ENCODE assay signal across 30 cellular contexts in genomic region chr12:88303335-88303734, GRCh38.
"Had no signal": no experiment of that assay in that cellular context is flagged by ENCODE, and none has a peak within 500 bp of the region (broad histone marks: within the 10 kb centered on the region; RNA-seq: fewer than 3 reads in every experiment).

No MANE protein-coding gene starts in this region.

- H3K27me3 Mint-ChIP-seq: activated CD4-positive, alpha-beta memory T cell treated with anti-CD3 and anti-CD28 coated beads for 36 hours; activated CD4-positive, alpha-beta T cell treated with anti-CD3 and anti-CD28 coated beads, Interleukin-2, amount 10 ng/mL, durations not matched to agents 24 days and 14 days; activated CD8-positive, alpha-beta memory T cell treated with anti-CD3 and anti-CD28 coated beads, Interleukin-2, amount 10 ng/mL, durations not matched to agents 7 days and 5 days; activated naive CD4-positive, alpha-beta T cell treated with anti-CD3 and anti-CD28 coated beads, Interleukin-2, amount 50 U/mL, for 24 hours; activated naive CD8-positive, alpha-beta T cell treated with anti-CD3 and anti-CD28 coated beads, Interleukin-2, amount 10 ng/mL, durations not matched to agents 7 days and 5 days; brain had no signal

- DNase-seq: activated CD4-positive, alpha-beta memory T cell treated with anti-CD3 and anti-CD28 coated beads for 36 hours; activated CD4-positive, alpha-beta T cell treated with anti-CD3 and anti-CD28 coated beads for 36 hours; activated CD4-positive, alpha-beta T cell treated with anti-CD3 and anti-CD28 coated beads, Interleukin-2, amount 10 ng/mL, durations not matched to agents 24 days and 14 days; activated CD4-positive, CD25-positive, alpha-beta regulatory T cell; activated CD4-positive, CD25-positive, alpha-beta regulatory T cell treated with anti-CD3 and anti-CD28 coated beads, Interleukin-2, amount 50 U/mL, for 72 hours; activated CD8-positive, alpha-beta memory T cell treated with anti-CD3 and anti-CD28 coated beads, Interleukin-2, amount 10 ng/mL, durations not matched to agents 7 days and 5 days; activated CD8-positive, alpha-beta memory T cell treated with anti-CD3 and anti-CD28 coated beads, Interleukin-2, amount 50 U/mL, for 4 hours; activated CD8-positive, alpha-beta T cell treated with anti-CD3 and anti-CD28 coated beads, Interleukin-2, amount 10 ng/mL, durations not matched to agents 7 days and 5 days; activated effector memory CD4-positive, alpha-beta T cell treated with anti-CD3 and anti-CD28 coated beads, Interleukin-2, amount 50 U/mL, for 16 hours; activated naive CD4-positive, alpha-beta T cell treated with anti-CD3 and anti-CD28 coated beads for 36 hours; activated naive CD8-positive, alpha-beta T cell treated with anti-CD3 and anti-CD28 coated beads, Interleukin-2, amount 10 ng/mL, durations not matched to agents 7 days and 5 days; activated T-cell treated with anti-CD3 and anti-CD28 coated beads, Interleukin-2, amount 50 U/mL, for 1 hour; activated T-cell treated with anti-CD3 and anti-CD28 coated beads, Interleukin-2, amount 50 U/mL, for 48 hours; central memory CD4-positive, alpha-beta T cell; cerebellar nuclear complex; colonic mucosa; effector CD8-positive, alpha-beta T cell; esophagus squamous epithelium; foreskin melanocyte; heart right ventricle; hippocampal formation; T-helper 9 cell had no signal

- H3K36me3 ChIP-seq: ascending aorta, breast epithelium, cardiac muscle cell, colonic mucosa, esophagus squamous epithelium, gastroesophageal sphincter, heart right ventricle had no signal

- H3K27ac ChIP-seq: ascending aorta, breast epithelium, cardiac muscle cell, colonic mucosa, epithelial cell of prostate, esophagus squamous epithelium, gastroesophageal sphincter, heart right ventricle had no signal

- H3K4me1 ChIP-seq: breast epithelium, colonic mucosa had no signal

- H3K9me3 Mint-ChIP-seq: activated naive CD8-positive, alpha-beta T cell treated with anti-CD3 and anti-CD28 coated beads, Interleukin-2, amount 10 ng/mL, durations not matched to agents 7 days and 5 days had no signal

- H3K27ac Mint-ChIP-seq: activated CD4-positive, alpha-beta memory T cell treated with anti-CD3 and anti-CD28 coated beads for 36 hours; activated CD4-positive, alpha-beta T cell treated with anti-CD3 and anti-CD28 coated beads for 36 hours; activated CD4-positive, alpha-beta T cell treated with anti-CD3 and anti-CD28 coated beads, Interleukin-2, amount 10 ng/mL, durations not matched to agents 24 days and 14 days; activated CD8-positive, alpha-beta memory T cell treated with anti-CD3 and anti-CD28 coated beads, Interleukin-2, amount 10 ng/mL, durations not matched to agents 7 days and 5 days; activated CD8-positive, alpha-beta T cell treated with anti-CD3 and anti-CD28 coated beads, Interleukin-2, amount 10 ng/mL, durations not matched to agents 7 days and 5 days; activated naive CD4-positive, alpha-beta T cell treated with anti-CD3 and anti-CD28 coated beads for 36 hours; activated naive CD4-positive, alpha-beta T cell treated with anti-CD3 and anti-CD28 coated beads, Interleukin-2, amount 50 U/mL, for 24 hours; activated naive CD8-positive, alpha-beta T cell treated with anti-CD3 and anti-CD28 coated beads, Interleukin-2, amount 10 ng/mL, durations not matched to agents 7 days and 5 days; activated T-helper 1 cell treated with anti-CD3 and anti-CD28 coated beads, Interleukin-12 subunit alpha, Interleukin-12 subunit beta, Interleukin-2, Interleukin-4 antibody, amounts not matched to agents 30 ng/mL and 10 ng/mL and 1 ng/mL, durations not matched to agents 14 hours and 24 hours and 36 hours; brain had no signal

- H3K4me3 ChIP-seq: ascending aorta, breast epithelium, cardiac muscle cell, colonic mucosa, esophagus squamous epithelium, gastroesophageal sphincter, heart right ventricle had no signal

- H3K9me3 ChIP-seq: ascending aorta, breast epithelium, colonic mucosa, esophagus squamous epithelium, gastroesophageal sphincter, heart right ventricle had no signal

- H3K4me1 Mint-ChIP-seq: activated naive CD8-positive, alpha-beta T cell treated with anti-CD3 and anti-CD28 coated beads, Interleukin-2, amount 10 ng/mL, durations not matched to agents 7 days and 5 days had no signal

- ATAC-seq: activated CD4-positive, alpha-beta T cell treated with anti-CD3 and anti-CD28 coated beads for 36 hours; activated CD8-positive, alpha-beta memory T cell treated with anti-CD3 and anti-CD28 coated beads, Interleukin-2, amount 10 ng/mL, durations not matched to agents 7 days and 5 days; activated CD8-positive, alpha-beta T cell treated with anti-CD3 and anti-CD28 coated beads, Interleukin-2, amount 10 ng/mL, durations not matched to agents 7 days and 5 days; gastroesophageal sphincter; heart right ventricle had no signal

- H3K27me3 ChIP-seq: ascending aorta, breast epithelium, cardiac muscle cell, colonic mucosa, esophagus squamous epithelium, gastroesophageal sphincter, heart right ventricle had no signal

- H3K4me3 Mint-ChIP-seq: activated CD4-positive, alpha-beta memory T cell treated with anti-CD3 and anti-CD28 coated beads for 36 hours; activated CD4-positive, alpha-beta T cell treated with anti-CD3 and anti-CD28 coated beads for 36 hours; activated CD4-positive, alpha-beta T cell treated with anti-CD3 and anti-CD28 coated beads, Interleukin-2, amount 10 ng/mL, durations not matched to agents 24 days and 14 days; activated CD8-positive, alpha-beta memory T cell treated with anti-CD3 and anti-CD28 coated beads, Interleukin-2, amount 10 ng/mL, durations not matched to agents 7 days and 5 days; activated CD8-positive, alpha-beta T cell treated with anti-CD3 and anti-CD28 coated beads, Interleukin-2, amount 10 ng/mL, durations not matched to agents 7 days and 5 days; activated naive CD4-positive, alpha-beta T cell treated with anti-CD3 and anti-CD28 coated beads for 36 hours; activated naive CD4-positive, alpha-beta T cell treated with anti-CD3 and anti-CD28 coated beads, Interleukin-2, amount 50 U/mL, for 24 hours; activated naive CD8-positive, alpha-beta T cell treated with anti-CD3 and anti-CD28 coated beads, Interleukin-2, amount 10 ng/mL, durations not matched to agents 7 days and 5 days; activated T-helper 1 cell treated with anti-CD3 and anti-CD28 coated beads, Interleukin-12 subunit alpha, Interleukin-12 subunit beta, Interleukin-2, Interleukin-4 antibody, amounts not matched to agents 30 ng/mL and 10 ng/mL and 1 ng/mL, durations not matched to agents 14 hours and 24 hours and 36 hours; brain had no signal

- H3K36me3 Mint-ChIP-seq: activated CD4-positive, alpha-beta memory T cell treated with anti-CD3 and anti-CD28 coated beads for 36 hours; activated naive CD4-positive, alpha-beta T cell treated with anti-CD3 and anti-CD28 coated beads, Interleukin-2, amount 50 U/mL, for 24 hours; activated naive CD8-positive, alpha-beta T cell treated with anti-CD3 and anti-CD28 coated beads, Interleukin-2, amount 10 ng/mL, durations not matched to agents 7 days and 5 days; brain had no signal
